In genomic region chr10:79267449-79267848, GRCh38 we compare ENCODE assay signal across 1 cellular context.
TF ChIP-seq lines count a peak whose summit lies in the region.

No MANE protein-coding gene starts in this region.

TF ChIP-seq in Ishikawa, 13 proteins besides CTCF, POLR2A, EP300 and RAD21 (continued from another document):
- TF ChIP-seq ZBTB7A (IDR thresholded peaks at IDR 0.05; ENCODE audit: low read depth) (no peak), CREB1 (IDR thresholded peaks at IDR 0.05; ENCODE audit: low read depth) (no peak), USF1 (IDR thresholded peaks at IDR 0.05) (no peak), MAX (IDR thresholded peaks at IDR 0.05) (no peak), TEAD4 (IDR thresholded peaks at IDR 0.05) (no peak)
